Comparison of ENCODE assay signal across 1 cellular context in genomic region chr17:17215575-17215974, GRCh38.
TF ChIP-seq lines count a peak whose summit lies in the region.

No MANE protein-coding gene starts in this region.

TF ChIP-seq in GM23338, 12 proteins besides CTCF, POLR2A, EP300 and RAD21:
- TF ChIP-seq REST (IDR thresholded peaks at IDR 0.05; ENCODE audit: unreplicated experiment) (no peak), ETS1 (IDR thresholded peaks at IDR 0.05) (no peak), POLR2AphosphoS5 (IDR thresholded peaks at IDR 0.05; ENCODE audit: low read depth) (no peak), CREB1 (CRISPR knock-in tag; IDR thresholded peaks at IDR 0.05; ENCODE audit: low read depth) (no peak), NANOG (IDR thresholded peaks at IDR 0.05; ENCODE audit: borderline replicate concordance) (no peak), ZNF462 (CRISPR knock-in tag; IDR thresholded peaks at IDR 0.05) (no peak), JUNB (IDR thresholded peaks at IDR 0.05; ENCODE audit: unreplicated experiment) (no peak), ZNF331 (CRISPR knock-in tag; IDR thresholded peaks at IDR 0.05; ENCODE audit: low read depth) (no peak), ZNF114 (CRISPR knock-in tag; IDR thresholded peaks at IDR 0.05) (no peak), EZH2 (IDR thresholded peaks at IDR 0.05; ENCODE audit: low read depth, unreplicated experiment) (no peak), STAT1 (IDR thresholded peaks at IDR 0.05; ENCODE audit: unreplicated experiment) (no peak), EZH2phosphoT487 (IDR thresholded peaks at IDR 0.05; ENCODE audit: unreplicated experiment) (no peak)
